21 cellular contexts compared by ENCODE assay signal in the genomic region with DNA sequence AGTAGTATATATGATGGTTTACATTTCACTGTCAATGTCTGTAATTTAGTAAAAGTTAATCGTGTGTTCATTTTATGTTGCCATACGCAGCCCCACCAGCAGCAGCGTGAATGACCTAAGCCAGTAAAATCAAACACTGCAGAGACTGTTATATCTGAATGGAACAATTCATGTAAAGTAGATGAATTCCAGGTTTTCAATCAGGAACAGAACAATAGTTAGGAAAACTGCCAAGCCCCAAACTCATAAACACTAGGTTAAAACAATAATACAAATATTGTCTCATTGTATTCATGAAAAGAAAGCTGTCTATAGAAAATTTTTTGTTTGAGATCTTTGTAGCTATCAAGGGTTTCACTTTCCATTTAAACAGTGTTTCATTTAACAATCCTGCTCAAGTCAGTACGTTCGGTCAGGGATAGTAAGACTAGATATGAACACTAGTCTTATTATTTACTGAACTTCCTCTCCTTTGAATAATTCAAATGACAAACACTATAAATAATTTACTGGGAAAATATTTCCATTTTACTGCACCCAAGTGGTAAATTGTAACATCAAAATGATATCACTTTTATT.
A peak's percentile ranks its signal among the peaks of the same experiment; 100 is the strongest.
DNase-seq lines count a peak whose midpoint lies in the region; ATAC-seq and TF ChIP-seq lines count a peak whose summit lies in the region.
"Had no signal": no experiment of that assay in that cellular context is flagged by ENCODE, and none has a peak within 500 bp of the region (broad histone marks: within the 10 kb centered on the region; RNA-seq: fewer than 3 reads in every experiment).

No MANE protein-coding gene starts in this region.

- no peaks in the 10 kb centered on the region for H3K9me3 Mint-ChIP-seq in endothelial cell (ENCODE audit: unreplicated experiment)
- no peaks in the 10 kb centered on the region for H3K9me3 Mint-ChIP-seq in type B pancreatic cell
- H3K9me3 Mint-ChIP-seq: nephron had no signal

- ATAC-seq in SK-N-SH treated with all-trans-retinoic acid at 6 μM for 48 hours = peak; percentile 42; the same call in 1 of the 3 replicates
- ATAC-seq: activated CD8-positive, alpha-beta T cell treated with anti-CD3 and anti-CD28 coated beads, Interleukin-2, amount 10 ng/mL, durations not matched to agents 7 days and 5 days; left cardiac atrium; Right ventricle myocardium inferior; stimulated activated effector memory CD8-positive, alpha-beta T cell treated with anti-CD3 and anti-CD28 coated beads, Interleukin-12 subunit alpha, Interleukin-12 subunit beta, amount 100 ng/mL, for 72 hours had no signal

- DNase-seq in GM03348 (ENCODE audit: low spot score) (peak; percentile 17), foreskin melanocyte (peak; percentile 88), pulmonary artery endothelial cell (ENCODE audit: low read depth, low spot score) (peak; percentile 39), endothelial cell (ENCODE audit: low spot score) (no peak), occipital lobe (lab: John Stamatoyannopoulos, UW) (no peak), type B pancreatic cell (ENCODE audit: extremely low spot score, unreplicated experiment) (no peak)
- no peak for DNase-seq in activated T-cell treated with anti-CD3 and anti-CD28 coated beads, Interleukin-2, amount 50 U/mL, for 1 hour
- DNase-seq: activated CD4-positive, CD25-positive, alpha-beta regulatory T cell treated with anti-CD3 and anti-CD28 coated beads, Interleukin-2, amount 50 U/mL, for 72 hours; activated CD8-positive, alpha-beta T cell treated with anti-CD3 and anti-CD28 coated beads, Interleukin-2, amount 10 ng/mL, durations not matched to agents 7 days and 5 days; activated gamma-delta T cell treated with Interleukin-2 at 50 U/mL for 16 hours; CD4-positive, alpha-beta T cell; erythroblast; HCEC 1CT; left cardiac atrium; NCI-H2171 treated with DMSO at 0.1 percent for 48 hours; NCI-H748 treated with DMSO at 0.1 percent for 48 hours; stimulated activated CD4-positive, alpha-beta T cell treated with anti-CD3 and anti-CD28 coated beads, Interleukin-1b, Interleukin-23, amount 100 ng/mL, for 48 hours had no signal

- H3K27me3 Mint-ChIP-seq in endothelial cell (ENCODE audit: unreplicated experiment) = no peaks in the 10 kb centered on the region
- no peaks in the 10 kb centered on the region for H3K27me3 Mint-ChIP-seq in type B pancreatic cell
- H3K27me3 Mint-ChIP-seq: CD4-positive, alpha-beta T cell had no signal

- no peak overlapping the region for H3K27ac Mint-ChIP-seq in endothelial cell (ENCODE audit: unreplicated experiment)
- H3K27ac Mint-ChIP-seq in type B pancreatic cell = no peak overlapping the region
- H3K27ac Mint-ChIP-seq: activated CD8-positive, alpha-beta T cell treated with anti-CD3 and anti-CD28 coated beads, Interleukin-2, amount 10 ng/mL, durations not matched to agents 7 days and 5 days; CD4-positive, alpha-beta T cell; nephron; stimulated activated effector memory CD8-positive, alpha-beta T cell treated with anti-CD3 and anti-CD28 coated beads, Interleukin-12 subunit alpha, Interleukin-12 subunit beta, amount 100 ng/mL, for 72 hours had no signal

- H3K36me3 Mint-ChIP-seq in endothelial cell (ENCODE audit: low read depth, unreplicated experiment) = no peaks in the 10 kb centered on the region
- no peaks in the 10 kb centered on the region for H3K36me3 Mint-ChIP-seq in type B pancreatic cell
- H3K36me3 Mint-ChIP-seq: stimulated activated effector memory CD8-positive, alpha-beta T cell treated with anti-CD3 and anti-CD28 coated beads, Interleukin-12 subunit alpha, Interleukin-12 subunit beta, amount 100 ng/mL, for 72 hours had no signal

- H3K4me1 Mint-ChIP-seq in endothelial cell (ENCODE audit: unreplicated experiment) (no peaks in the 10 kb centered on the region), type B pancreatic cell (ENCODE audit: unreplicated experiment) (no peaks in the 10 kb centered on the region)
- H3K4me1 Mint-ChIP-seq: nephron; stimulated activated effector memory CD8-positive, alpha-beta T cell treated with anti-CD3 and anti-CD28 coated beads, Interleukin-12 subunit alpha, Interleukin-12 subunit beta, amount 100 ng/mL, for 72 hours had no signal

- no peak for TF ChIP-seq CTCF in endothelial cell (IDR thresholded peaks at IDR 0.05; ENCODE audit: unreplicated experiment)
- TF ChIP-seq CTCF in type B pancreatic cell (conservative IDR thresholded peaks at IDR 0.05) = no peak

- H3K4me3 Mint-ChIP-seq in endothelial cell (ENCODE audit: unreplicated experiment) = no peak overlapping the region
- H3K4me3 Mint-ChIP-seq in type B pancreatic cell = no peak overlapping the region
- H3K4me3 Mint-ChIP-seq: activated CD8-positive, alpha-beta T cell treated with anti-CD3 and anti-CD28 coated beads, Interleukin-2, amount 10 ng/mL, durations not matched to agents 7 days and 5 days; CD4-positive, alpha-beta T cell; nephron; stimulated activated effector memory CD8-positive, alpha-beta T cell treated with anti-CD3 and anti-CD28 coated beads, Interleukin-12 subunit alpha, Interleukin-12 subunit beta, amount 100 ng/mL, for 72 hours had no signal

TF ChIP-seq in SK-N-SH treated with all-trans-retinoic acid at 6 μM for 48 hours, 23 proteins besides CTCF, POLR2A, EP300 and RAD21:
- TF ChIP-seq TCF4 (CRISPR knock-in tag; IDR thresholded peaks at IDR 0.05; ENCODE audit: borderline replicate concordance) = no peak
- TF ChIP-seq, protein P1, sequence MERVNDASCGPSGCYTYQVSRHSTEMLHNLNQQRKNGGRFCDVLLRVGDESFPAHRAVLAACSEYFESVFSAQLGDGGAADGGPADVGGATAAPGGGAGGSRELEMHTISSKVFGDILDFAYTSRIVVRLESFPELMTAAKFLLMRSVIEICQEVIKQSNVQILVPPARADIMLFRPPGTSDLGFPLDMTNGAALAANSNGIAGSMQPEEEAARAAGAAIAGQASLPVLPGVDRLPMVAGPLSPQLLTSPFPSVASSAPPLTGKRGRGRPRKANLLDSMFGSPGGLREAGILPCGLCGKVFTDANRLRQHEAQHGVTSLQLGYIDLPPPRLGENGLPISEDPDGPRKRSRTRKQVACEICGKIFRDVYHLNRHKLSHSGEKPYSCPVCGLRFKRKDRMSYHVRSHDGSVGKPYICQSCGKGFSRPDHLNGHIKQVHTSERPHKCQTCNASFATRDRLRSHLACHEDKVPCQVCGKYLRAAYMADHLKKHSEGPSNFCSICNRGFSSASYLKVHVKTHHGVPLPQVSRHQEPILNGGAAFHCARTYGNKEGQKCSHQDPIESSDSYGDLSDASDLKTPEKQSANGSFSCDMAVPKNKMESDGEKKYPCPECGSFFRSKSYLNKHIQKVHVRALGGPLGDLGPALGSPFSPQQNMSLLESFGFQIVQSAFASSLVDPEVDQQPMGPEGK (CRISPR knock-in tag; IDR thresholded peaks at IDR 0.05; ENCODE audit: borderline replicate concordance) = no peak
- no peak for TF ChIP-seq CSDC2 (CRISPR knock-in tag; IDR thresholded peaks at IDR 0.05)
TF ChIP-seq in SK-N-SH treated with all-trans-retinoic acid at 6 μM for 48 hours: peak in this region for 0.

Comparison
In these comparisons a context has a peak if more than half of its experiments do, and no peak if none do; other contexts are left out.
1. DNase-seq: peak in GM03348 (single experiment), foreskin melanocyte (single experiment) and pulmonary artery endothelial cell (single experiment); none in endothelial cell (single experiment), activated T-cell treated with anti-CD3 and anti-CD28 coated beads, Interleukin-2, amount 50 U/mL, for 1 hour (single experiment), occipital lobe (single experiment) and type B pancreatic cell (single experiment).